ENCODE assay signal across 8 cellular contexts in genomic region chr5:88660947-88661869, GRCh38.
DNase-seq lines count a peak whose midpoint lies in the region; ATAC-seq and TF ChIP-seq lines count a peak whose summit lies in the region.

No MANE protein-coding gene starts in this region.

- no peak for TF ChIP-seq CTCF in PC-9 (conservative IDR thresholded peaks at IDR 0.05)
- TF ChIP-seq CTCF in kidney epithelial cell (IDR thresholded peaks at IDR 0.05; ENCODE audit: insufficient read depth, low read length, poor library complexity, severe bottlenecking) = no peak

- ATAC-seq in GM21825 (IDR thresholded peaks at IDR 0.05; ENCODE audit: unreplicated experiment) = peak; percentile 68

- intact Hi-C loops in PC-9 (cut with micrococcal nuclease; ENCODE audit: unreplicated experiment) = loop anchor here (1.0 to 2.0 kb wide), 3 partner anchors 13 to 392 kb away; partner anchors contain the start of gene TMEM161B

- H3K27me3 Mint-ChIP-seq in activated naive CD4-positive, alpha-beta T cell treated with anti-CD3 and anti-CD28 coated beads, Interleukin-2, amount 10 ng/mL, durations not matched to agents 7 days and 5 days = peaks cover 47% of the 10 kb centered on the region

- H3K4me1 ChIP-seq in PC-9 (replicated peaks; ENCODE audit: insufficient read depth) (peaks cover 9% of the 10 kb centered on the region), subcutaneous abdominal adipose tissue (ENCODE audit: control insufficient read depth in 5 of 5, insufficient read depth in 5 of 5, low read length in 5 of 5) (peaks cover 0 to 24% (median 16%) of the 10 kb centered on the region in 5 donors)

- H3F3A ChIP-seq in PC-9 (ENCODE audit: insufficient read depth, low read depth) = peaks cover 5% of the 10 kb centered on the region

- peak overlapping the region; percentile 58 for H3K27ac Mint-ChIP-seq in activated naive CD4-positive, alpha-beta T cell treated with anti-CD3 and anti-CD28 coated beads, Interleukin-2, amount 10 ng/mL, durations not matched to agents 7 days and 5 days

- H3K9me2 ChIP-seq in PC-9 (ENCODE audit: insufficient read depth) = no peaks in the 10 kb centered on the region

- H3K4me3 ChIP-seq in PC-9 (peak overlapping the region; percentile 58), kidney epithelial cell (ENCODE audit: low read depth, low read length) (peak overlapping the region; percentile 37), subcutaneous abdominal adipose tissue (ENCODE audit: low read depth in 1 of 5, low read length in 5 of 5) (peak overlapping the region; percentile 35 to 57 (median 50))

- H3K9ac ChIP-seq in subcutaneous abdominal adipose tissue (ENCODE audit: low read length in 5 of 5) = no peak overlapping the region

- peaks cover 23% of the 10 kb centered on the region for H3K4me1 Mint-ChIP-seq in activated naive CD4-positive, alpha-beta T cell treated with anti-CD3 and anti-CD28 coated beads, Interleukin-2, amount 10 ng/mL, durations not matched to agents 7 days and 5 days

- POLR2A ChIA-PET in PC-9 (lab: Charles Lee; ENCODE audit: unreplicated experiment) = interaction anchor here (0.6 to 1.4 kb wide), 6 partner anchors 12 to 468 kb away, joined by 5 to 29 read pairs (median 7); no protein-coding TSS in a partner anchor

- BruUV-seq in PC-9 (replicated peaks; lab: Mats Ljungman, UMichigan) = TSS peak; percentile 50

- H3K36me3 Mint-ChIP-seq in activated naive CD4-positive, alpha-beta T cell treated with anti-CD3 and anti-CD28 coated beads, Interleukin-2, amount 10 ng/mL, durations not matched to agents 7 days and 5 days = peaks cover 9% of the 10 kb centered on the region

- H3K4me2 ChIP-seq in PC-9 = peak overlapping the region; percentile 82

- CTCF ChIA-PET in activated naive CD4-positive, alpha-beta T cell treated with anti-CD3 and anti-CD28 coated beads, Interleukin-2, amount 10 ng/mL, durations not matched to agents 7 days and 5 days (lab: Charles Lee) = interaction anchor here (1.7 to 3.8 kb wide), 2 partner anchors 29 to 879 kb away, joined by 4 to 12 read pairs; no protein-coding TSS in a partner anchor
- CTCF ChIA-PET in PC-9 (lab: Charles Lee) = interaction anchor here (1.1 to 1.2 kb wide), 2 partner anchors 14 to 880 kb away, joined by 3 read pairs; no protein-coding TSS in a partner anchor

- H4K20me1 ChIP-seq in PC-9 (ENCODE audit: insufficient read depth) = no peaks in the 10 kb centered on the region

- peak overlapping the region; percentile 84 for H2AFZ ChIP-seq in PC-9

- H3K9me3 ChIP-seq in PC-9 (ENCODE audit: insufficient read depth, low read depth) (no peaks in the 10 kb centered on the region; the same call in 1 of the 2 replicates), subcutaneous abdominal adipose tissue (ENCODE audit: control insufficient read depth in 5 of 5, low read length in 5 of 5) (peaks cover 0 to 2% (median 0%) of the 10 kb centered on the region in 5 donors)

- H3K27ac ChIP-seq in PC-9 = peak overlapping the region; percentile 54
- H3K27ac ChIP-seq in subcutaneous abdominal adipose tissue (ENCODE audit: low read depth, low read length) = no peak overlapping the region

- no peaks in the 10 kb centered on the region for H3K9me3 Mint-ChIP-seq in activated naive CD4-positive, alpha-beta T cell treated with anti-CD3 and anti-CD28 coated beads, Interleukin-2, amount 10 ng/mL, durations not matched to agents 7 days and 5 days

- H3K27me3 ChIP-seq in PC-9 (ENCODE audit: insufficient read depth, low read depth) = no peaks in the 10 kb centered on the region
- H3K27me3 ChIP-seq in kidney epithelial cell (ENCODE audit: control insufficient read depth, insufficient read depth, low read length) = peaks cover 44% of the 10 kb centered on the region
- H3K27me3 ChIP-seq in subcutaneous abdominal adipose tissue (ENCODE audit: control insufficient read depth in 5 of 5, insufficient read depth in 4 of 5, low read length in 5 of 5) = peaks cover 25 to 67% (median 58%) of the 10 kb centered on the region in 5 donors

- H3K36me3 ChIP-seq in PC-9 (ENCODE audit: low read depth) = no peaks in the 10 kb centered on the region
- no peaks in the 10 kb centered on the region for H3K36me3 ChIP-seq in kidney epithelial cell (ENCODE audit: control insufficient read depth, insufficient read depth, low read length)
- H3K36me3 ChIP-seq in subcutaneous abdominal adipose tissue (ENCODE audit: control insufficient read depth in 5 of 5, insufficient read depth in 5 of 5, low read length in 5 of 5) = no peaks in the 10 kb centered on the region

- peak; percentile 50 for DNase-seq in activated naive CD4-positive, alpha-beta T cell treated with anti-CD3 and anti-CD28 coated beads, Interleukin-2, amount 10 ng/mL, durations not matched to agents 7 days and 5 days
- no peak for DNase-seq in activated naive CD4-positive, alpha-beta T cell treated with Interleukin-2 at 50 U/mL for 16 hours
- peak; percentile 47 for DNase-seq in HuH-7 (ENCODE audit: low spot score)
- peak; percentile 84 to 97 for DNase-seq in PC-9
- peak; percentile 91 for DNase-seq in cerebellar cortex (ENCODE audit: low spot score)
- DNase-seq in kidney epithelial cell (ENCODE audit: low read depth) = peak; percentile 39

- H3K4me3 Mint-ChIP-seq in activated naive CD4-positive, alpha-beta T cell treated with anti-CD3 and anti-CD28 coated beads, Interleukin-2, amount 10 ng/mL, durations not matched to agents 7 days and 5 days = peak overlapping the region; percentile 48

- no peaks in the 10 kb centered on the region for H3K79me2 ChIP-seq in PC-9 (ENCODE audit: low read depth)
